In the genomic region with DNA sequence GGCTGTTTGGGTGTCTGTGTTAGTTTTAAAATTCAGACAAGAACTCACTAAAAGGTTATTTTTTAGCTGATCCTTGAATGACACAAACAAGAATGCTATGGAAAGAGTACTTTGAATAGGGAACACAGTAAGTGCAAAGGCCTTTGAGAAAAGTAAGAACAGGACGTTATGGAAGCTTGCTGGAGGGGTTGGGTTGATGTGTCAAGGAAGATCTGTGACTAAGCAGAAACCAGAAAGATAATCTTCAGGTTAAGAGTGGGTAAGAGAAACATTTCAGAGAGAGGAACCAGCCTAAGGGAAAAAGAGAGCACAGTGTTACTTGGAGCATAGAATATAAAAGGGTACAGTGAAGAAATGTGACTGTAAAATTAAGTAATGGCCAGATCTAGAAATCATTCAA, we compare ENCODE assay signal across 16 cellular contexts. TPM values are rescaled to one million over a fixed set of nuclear protein-coding genes. Genes with fewer than 3 reads are reported as not detected.
DNase-seq lines count a peak whose midpoint lies in the region; ATAC-seq and TF ChIP-seq lines count a peak whose summit lies in the region.
"Had no signal": no experiment of that assay in that cellular context is flagged by ENCODE, and none has a peak within 500 bp of the region (broad histone marks: within the 10 kb centered on the region; RNA-seq: fewer than 3 reads in every experiment).

No MANE protein-coding gene starts in this region.

- no peak overlapping the region for H3K4me2 ChIP-seq in smooth muscle cell
- H3K4me2 ChIP-seq: BLaER1 had no signal

- no peak overlapping the region for H3K4me3 ChIP-seq in epithelial cell of esophagus (ENCODE audit: low read length)
- no peak overlapping the region for H3K4me3 ChIP-seq in smooth muscle cell
- H3K4me3 ChIP-seq: BLaER1, GM23248 had no signal

- H3K79me2 ChIP-seq in smooth muscle cell (ENCODE audit: low read depth), result no peaks in the 10 kb centered on the region

- DNase-seq in M059J (ENCODE audit: low read depth), result peak; percentile 10
- DNase-seq in OCI-M1 (lab: John Stamatoyannopoulos, UW), result peak; percentile 73
- DNase-seq in epithelial cell of esophagus (ENCODE audit: low read depth), result peak; percentile 62
- DNase-seq in smooth muscle cell (lab: John Stamatoyannopoulos, UW; ENCODE audit: unreplicated experiment), result no peak
- DNase-seq in HK-2 (ENCODE audit: unreplicated experiment), result no peak
- no peak for DNase-seq in DMS153 (lab: John Stamatoyannopoulos, UW)
- DNase-seq: 8988T; CD4-positive, alpha-beta memory T cell; DMS79 treated with DMSO at 0.1 percent for 48 hours; GF-D8; GM23248; HCEC 1CT had no signal

- H3F3A ChIP-seq in smooth muscle cell (ENCODE audit: low read depth), result no peaks in the 10 kb centered on the region

- H3K27ac ChIP-seq in smooth muscle cell (ENCODE audit: low read depth), result no peak overlapping the region
- H3K27ac ChIP-seq: BLaER1, GM23248, HL-60 had no signal

- ATAC-seq in GM19397 (IDR thresholded peaks at IDR 0.05; ENCODE audit: unreplicated experiment), result no peak

- H3K9ac ChIP-seq in smooth muscle cell (ENCODE audit: low read depth), result no peak overlapping the region
- H3K9ac ChIP-seq: BLaER1, GM23248 had no signal

- H3K9me3 ChIP-seq in smooth muscle cell (replicated peaks; ENCODE audit: low read depth), result no peaks in the 10 kb centered on the region

- H3K27me3 ChIP-seq in smooth muscle cell (ENCODE audit: low read depth), result no peaks in the 10 kb centered on the region
- H3K27me3 ChIP-seq: BLaER1 had no signal

- 43% methylated on average over 1 of the region's 1 CpG for WGBS in smooth muscle cell (ENCODE audit: low lambda C conversion rate)

- H3K4me1 ChIP-seq in smooth muscle cell (ENCODE audit: low read depth), result peaks cover 10% of the 10 kb centered on the region

- no peaks in the 10 kb centered on the region for H4K20me1 ChIP-seq in smooth muscle cell (ENCODE audit: low read depth)
- H4K20me1 ChIP-seq: BLaER1 had no signal

- H3K36me3 ChIP-seq in smooth muscle cell (ENCODE audit: low read depth), result no peaks in the 10 kb centered on the region
- H3K36me3 ChIP-seq: BLaER1 had no signal

- TF ChIP-seq CTCF in epithelial cell of esophagus (IDR thresholded peaks at IDR 0.05; ENCODE audit: insufficient read depth, low read depth, low read length, missing control alignments) (no peak), smooth muscle cell (IDR thresholded peaks at IDR 0.05; ENCODE audit: borderline replicate concordance, insufficient read depth, poor library complexity, severe bottlenecking) (no peak)

- peak overlapping the region; percentile 16 for H2AFZ ChIP-seq in smooth muscle cell (ENCODE audit: low read depth)
- H2AFZ ChIP-seq: GM23248 had no signal

RNA-seq across cellular contexts. Expression of a gene that starts 41.2 kb away (rescaled TPM):
- 5.4 and 9.8 TPM in 2 replicates for total RNA-seq in M059J (2014; rRNA removed; shearing (Covaris generic))
- not detected in 2 replicates for total RNA-seq in smooth muscle cell
- polyA plus RNA-seq in smooth muscle cell, result 0.09 TPM in 1 of 2 replicates, not detected in the other
- total RNA-seq: CD4-positive, alpha-beta memory T cell had no signal
- polyA plus RNA-seq: CD14-positive monocyte; CD4-positive, alpha-beta memory T cell had no signal

Comparison
In these comparisons a context has a peak if more than half of its experiments do, and no peak if none do; other contexts are left out.
1. DNase-seq: peak in M059J (single experiment), OCI-M1 (single experiment) and epithelial cell of esophagus (single experiment); none in smooth muscle cell (single experiment), HK-2 (single experiment) and DMS153 (single experiment).